ENCODE assay signal across 8 cellular contexts in the genomic region with DNA sequence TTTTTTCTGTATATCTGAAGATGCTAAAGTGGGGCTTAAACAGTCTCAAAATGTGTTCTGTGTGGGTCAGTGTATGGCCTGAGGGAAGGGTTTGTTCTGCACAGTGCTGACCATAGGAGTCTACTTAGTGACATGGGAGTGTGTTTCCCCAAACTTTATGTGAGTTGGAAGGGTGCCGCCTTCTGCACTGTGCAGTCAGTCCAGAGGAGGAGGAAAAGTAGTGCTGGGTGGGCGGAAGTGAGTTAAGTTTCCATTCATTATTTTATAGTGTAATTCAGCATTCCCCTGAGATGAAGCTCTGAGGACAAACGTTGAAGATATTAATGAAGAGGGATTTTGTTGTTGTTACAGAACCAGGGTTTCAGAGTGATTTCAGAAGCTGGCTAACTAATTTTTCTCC. TPM values are rescaled to one million over a fixed set of nuclear protein-coding genes. Genes with fewer than 3 reads are reported as not detected.
A peak's percentile ranks its signal among the peaks of the same experiment; 100 is the strongest.
DNase-seq lines count a peak whose midpoint lies in the region; ATAC-seq and TF ChIP-seq lines count a peak whose summit lies in the region.

No MANE protein-coding gene starts in this region.

- intact Hi-C loops in CD4-positive, alpha-beta T cell (cut with DNase I, micrococcal nuclease) = loop anchor here in 1 of 2 experiments (10.0 kb wide), 1 partner anchor 772 kb away; no protein-coding TSS in a partner anchor
- intact Hi-C loops in naive thymus-derived CD4-positive, alpha-beta T cell (cut with micrococcal nuclease) = no loop called here

- no peaks in the 10 kb centered on the region for H3K9me3 Mint-ChIP-seq in CD4-positive, alpha-beta T cell
- no peaks in the 10 kb centered on the region for H3K9me3 Mint-ChIP-seq in naive thymus-derived CD4-positive, alpha-beta T cell

- no peak for DNase-seq in CD4-positive, alpha-beta T cell
- DNase-seq in dermis blood vessel endothelial cell (peak; percentile 46), NK-92 (lab: John Stamatoyannopoulos, UW; ENCODE audit: unreplicated experiment) (no peak), SW 1271 (lab: John Stamatoyannopoulos, UW) (no peak)
- no peak for DNase-seq in naive thymus-derived CD4-positive, alpha-beta T cell
- no peak for DNase-seq in stimulated activated CD4-positive, alpha-beta T cell treated with anti-CD3 and anti-CD28 coated beads, Interleukin-4, amount 100 ng/mL, for 4 hours

- no peak overlapping the region for H3K9ac ChIP-seq in HUES6 (ENCODE audit: low read length)

- no peaks in the 10 kb centered on the region for H3K9me3 ChIP-seq in CD4-positive, alpha-beta T cell (ENCODE audit: control insufficient read depth, low read length)
- H3K9me3 ChIP-seq in HUES6 (ENCODE audit: control insufficient read depth, insufficient read depth, low read depth, low read length) = no peaks in the 10 kb centered on the region
- no peaks in the 10 kb centered on the region for H3K9me3 ChIP-seq in naive thymus-derived CD4-positive, alpha-beta T cell (ENCODE audit: control insufficient read depth in 2 of 3, low read length in 3 of 3)

- H3K4me1 Mint-ChIP-seq in CD4-positive, alpha-beta T cell (ENCODE audit: low read depth) = peaks cover 46% of the 10 kb centered on the region
- peaks cover 21 to 51% (median 38%) of the 10 kb centered on the region in 7 donors for H3K4me1 Mint-ChIP-seq in naive thymus-derived CD4-positive, alpha-beta T cell

- H3K27ac ChIP-seq in CD4-positive, alpha-beta T cell (ENCODE audit: low read depth, low read length) = no peak overlapping the region
- H3K27ac ChIP-seq in HUES6 (ENCODE audit: low read depth, low read length) = no peak overlapping the region
- H3K27ac ChIP-seq in naive thymus-derived CD4-positive, alpha-beta T cell (ENCODE audit: low read depth, low read length) = no peak overlapping the region

- TF ChIP-seq CTCF in CD4-positive, alpha-beta T cell (IDR thresholded peaks at IDR 0.05) = no peak

- no peaks in the 10 kb centered on the region for H3K27me3 Mint-ChIP-seq in CD4-positive, alpha-beta T cell
- no peaks in the 10 kb centered on the region for H3K27me3 Mint-ChIP-seq in naive thymus-derived CD4-positive, alpha-beta T cell

- POLR2A ChIA-PET in CD4-positive, alpha-beta T cell (lab: Charles Lee) = interaction anchor here (1.0 to 1.7 kb wide), 3 partner anchors 11 to 34 kb away, joined by 3 to 4 read pairs (median 4); no protein-coding TSS in a partner anchor
- POLR2A ChIA-PET in naive thymus-derived CD4-positive, alpha-beta T cell (lab: Charles Lee) = no interaction called here

- peak overlapping the region; percentile 90 for H3K4me3 Mint-ChIP-seq in CD4-positive, alpha-beta T cell
- peak overlapping the region; percentile 14 to 83 (median 62) for H3K4me3 Mint-ChIP-seq in naive thymus-derived CD4-positive, alpha-beta T cell

- no peak for ATAC-seq in CD4-positive, alpha-beta T cell (ENCODE audit: poor library complexity)
- ATAC-seq in naive thymus-derived CD4-positive, alpha-beta T cell = no peak
- no peak for ATAC-seq in HG03039 (IDR thresholded peaks at IDR 0.05; ENCODE audit: unreplicated experiment)

- H3K36me3 ChIP-seq in HUES6 (ENCODE audit: control insufficient read depth, insufficient read depth, low read length) = peaks cover 17% of the 10 kb centered on the region
- no peaks in the 10 kb centered on the region for H3K36me3 ChIP-seq in naive thymus-derived CD4-positive, alpha-beta T cell (ENCODE audit: control insufficient read depth in 2 of 3, insufficient read depth in 3 of 3, low read length in 3 of 3)

- CTCF ChIA-PET in CD4-positive, alpha-beta T cell (lab: Charles Lee) = no interaction called here
- CTCF ChIA-PET in naive thymus-derived CD4-positive, alpha-beta T cell (lab: Charles Lee) = no interaction called here

- H3K27me3 ChIP-seq in CD4-positive, alpha-beta T cell (ENCODE audit: control insufficient read depth, insufficient read depth, low read length) = no peaks in the 10 kb centered on the region
- H3K27me3 ChIP-seq in HUES6 (ENCODE audit: control insufficient read depth, insufficient read depth, low read length) = peaks cover 18% of the 10 kb centered on the region
- H3K27me3 ChIP-seq in naive thymus-derived CD4-positive, alpha-beta T cell (ENCODE audit: control insufficient read depth in 2 of 2, insufficient read depth in 2 of 2, low read length in 2 of 2) = no peaks in the 10 kb centered on the region

- peak overlapping the region; percentile 72 for H3K4me3 ChIP-seq in HUES6 (ENCODE audit: low read depth, low read length)
- no peak overlapping the region for H3K4me3 ChIP-seq in naive thymus-derived CD4-positive, alpha-beta T cell (ENCODE audit: low read length)

- H3K36me3 Mint-ChIP-seq in CD4-positive, alpha-beta T cell (ENCODE audit: low read depth) = peaks cover 9% of the 10 kb centered on the region
- peaks cover 0 to 23% (median 0%) of the 10 kb centered on the region in 5 donors for H3K36me3 Mint-ChIP-seq in naive thymus-derived CD4-positive, alpha-beta T cell

- H3K4me1 ChIP-seq in HUES6 (ENCODE audit: control insufficient read depth, insufficient read depth, low read length) = peaks cover 32% of the 10 kb centered on the region
- peaks cover 3 to 17% of the 10 kb centered on the region in 2 donors for H3K4me1 ChIP-seq in naive thymus-derived CD4-positive, alpha-beta T cell (ENCODE audit: control insufficient read depth in 2 of 2, insufficient read depth in 2 of 2, low read length in 2 of 2)

- peak overlapping the region; percentile 72 for H3K27ac Mint-ChIP-seq in CD4-positive, alpha-beta T cell
- H3K27ac Mint-ChIP-seq in naive thymus-derived CD4-positive, alpha-beta T cell = peak overlapping the region in 1 of 9 donors; percentile 43

RNA-seq across cellular contexts. Expression of gene CHST7, which starts 2.9 kb away (rescaled TPM):
- 1 to 10 TPM; 4.0 to 4.6 TPM for total RNA-seq in CD4-positive, alpha-beta T cell
- total RNA-seq in dermis blood vessel endothelial cell = 68.4 and 82.2 TPM in 2 replicates
- 1 to 10 TPM; 2.1 to 7.2 (median 2.3) TPM for total RNA-seq in naive thymus-derived CD4-positive, alpha-beta T cell
- 1 to 10 TPM; 3.0 to 3.1 TPM for polyA plus RNA-seq in naive thymus-derived CD4-positive, alpha-beta T cell

RNA-seq across cellular contexts. Expression of gene ZNF674, which starts 31.2 kb away (rescaled TPM):
- 1 to 10 TPM; 1.2 to 1.9 TPM for total RNA-seq in CD4-positive, alpha-beta T cell
- total RNA-seq in dermis blood vessel endothelial cell = 4.1 and 6.6 TPM in 2 replicates
- 1 to 10 TPM; 2.1 to 6.9 (median 5.8) TPM for total RNA-seq in naive thymus-derived CD4-positive, alpha-beta T cell
- under 1 TPM; 0.77 to 0.86 TPM for polyA plus RNA-seq in naive thymus-derived CD4-positive, alpha-beta T cell
